8 cellular contexts compared by ENCODE assay signal in genomic region chr5:43514471-43514815, GRCh38. TPM values are rescaled to one million over a fixed set of nuclear protein-coding genes. Genes with fewer than 3 reads are reported as not detected.
A peak's percentile ranks its signal among the peaks of the same experiment; 100 is the strongest.
DNase-seq lines count a peak whose midpoint lies in the region; ATAC-seq and TF ChIP-seq lines count a peak whose summit lies in the region.

No MANE protein-coding gene starts in this region.

- peak overlapping the region; percentile 79 for H2AFZ ChIP-seq in HCT116 (ENCODE audit: low read depth, low read length, poor library complexity, severe bottlenecking)

- H3K9me3 ChIP-seq in HCT116 (ENCODE audit: control insufficient read depth in 1 of 2, insufficient read depth in 1 of 2, low read depth in 1 of 2, low read length in 2 of 2) (no peaks in the 10 kb centered on the region), MG63 (no peaks in the 10 kb centered on the region), adrenal gland (replicated peaks in 1 of 3) (no peaks in the 10 kb centered on the region)

- intact Hi-C loops in HCT116 (cut with micrococcal nuclease) (no loop called here), adrenal gland (cut with DNase I) (no loop called here)

- H3K27ac ChIP-seq in HCT116 (ENCODE audit: low read depth, low read length) (peak overlapping the region; percentile 70), adrenal gland (peak overlapping the region; percentile 30 to 76 (median 72))

- POLR2A ChIA-PET in HCT116 (lab: Charles Lee): interaction anchor here (1.0 to 1.1 kb wide), 4 partner anchors 9 to 30 kb away, joined by 3 to 10 read pairs (median 6); partner anchors contain the start of gene TMEM267

- no peaks in the 10 kb centered on the region for H3K36me3 ChIP-seq in HCT116 (ENCODE audit: control insufficient read depth in 1 of 2, insufficient read depth in 2 of 2, low read length in 2 of 2)
- no peaks in the 10 kb centered on the region for H3K36me3 ChIP-seq in MG63
- no peaks in the 10 kb centered on the region for H3K36me3 ChIP-seq in adrenal gland (replicated peaks in 1 of 2)

- BruUV-seq in HCT116 (replicated peaks; lab: Mats Ljungman, UMichigan): TSS peak; percentile 88

- 1 to 3% (median 1%) methylated on average over 6 of the region's 6 CpGs for WGBS in adrenal gland, 4 donors

- H3K4me2 ChIP-seq in HCT116 (ENCODE audit: low read length): peak overlapping the region; percentile 76

- H4K20me1 ChIP-seq in HCT116 (ENCODE audit: insufficient read depth): no peaks in the 10 kb centered on the region

- no peaks in the 10 kb centered on the region for H3K9me2 ChIP-seq in HCT116 (ENCODE audit: insufficient read depth)

- TF ChIP-seq POLR2A in HCT116 (IDR thresholded peaks at IDR 0.05; ENCODE audit: borderline replicate concordance, extremely low read depth, insufficient read depth, insufficient read length) (no peak), adrenal gland (IDR thresholded peaks at IDR 0.05) (no peak)

- peak; percentile 55 for ATAC-seq in HCT116

- H3K4me1 ChIP-seq in HCT116 (ENCODE audit: control insufficient read depth in 1 of 2, insufficient read depth in 2 of 2, low read length in 2 of 2): peaks cover 5 to 18% of the 10 kb centered on the region in 2 experiments; a peak in 2 of 4 replicates
- H3K4me1 ChIP-seq in adrenal gland (replicated peaks in 1 of 2): peaks cover 8 to 16% of the 10 kb centered on the region in 2 donors

- no peaks in the 10 kb centered on the region for H3K27me3 ChIP-seq in HCT116 (ENCODE audit: insufficient read depth, low read length)
- H3K27me3 ChIP-seq in MG63: no peaks in the 10 kb centered on the region
- no peaks in the 10 kb centered on the region for H3K27me3 ChIP-seq in adrenal gland

- peaks cover 16% of the 10 kb centered on the region for H3K79me2 ChIP-seq in HCT116 (ENCODE audit: insufficient read depth, low read length)

- TF ChIP-seq CTCF in HCT116 (IDR thresholded peaks at IDR 0.05 in 2 of 3, conservative IDR thresholded peaks at IDR 0.05 in 1 of 3; ENCODE audit: borderline replicate concordance in 1 of 3, insufficient read depth in 1 of 3, low read depth in 2 of 3, low read length in 2 of 3) (no peak), adrenal gland (IDR thresholded peaks at IDR 0.05) (no peak)

- CTCF ChIA-PET in HCT116 (lab: Charles Lee): interaction anchor here (1.2 kb wide), 1 partner anchor 30 kb away, joined by 5 read pairs; the partner anchor contains the start of gene TMEM267

- H3K4me3 ChIP-seq in HCT116 (replicated peaks in 1 of 2; ENCODE audit: low read depth in 1 of 2, low read length in 2 of 2) (peak overlapping the region; percentile 80 to 85), MG63 (peak overlapping the region; percentile 89), adrenal gland (peak overlapping the region; percentile 28 to 89 (median 50))

- RAD21 ChIA-PET in HCT116 (lab: Charles Lee; ENCODE audit: low non-redundant PET in 1 of 2, low total read pairs in 2 of 2, uncharacterized antibody in 2 of 2, unreplicated experiment in 2 of 2): no interaction called here

- peak overlapping the region; percentile 86 for H3K9ac ChIP-seq in HCT116 (ENCODE audit: low read length)

- TF ChIP-seq RAD21 in HCT116 (IDR thresholded peaks at IDR 0.05; ENCODE audit: low read depth): no peak

- DNase-seq in stimulated activated CD4-positive, alpha-beta T cell treated with anti-CD3 and anti-CD28 coated beads, Interleukin-12 subunit alpha, Interleukin-12 subunit beta, amount 100 ng/mL, for 4 hours: peak; percentile 29
- no peak for DNase-seq in stimulated activated CD4-positive, alpha-beta T cell treated with anti-CD3 and anti-CD28 coated beads, Interleukin-4, amount 100 ng/mL, for 1 hour
- DNase-seq in HCT116 (ENCODE audit: low read depth, low spot score) (no peak), MG63 (peak; percentile 51), adrenal gland (no peak), iPS-NIHi7 (ENCODE audit: extremely low spot score) (peak; percentile 19), C1 segment of cervical spinal cord (lab: John Stamatoyannopoulos, UW) (no peak)
- DNase-seq in stimulated activated CD8-positive, alpha-beta memory T cell treated with anti-CD3 and anti-CD28 coated beads, Interleukin-2, amount 100 ng/mL, for 48 hours (ENCODE audit: low read depth in 2 of 2): peak; percentile 6 to 23

TF ChIP-seq in HCT116, 20 proteins besides CTCF, POLR2A, EP300 and RAD21:
- TF ChIP-seq ZBTB33 (IDR thresholded peaks at IDR 0.05; ENCODE audit: extremely low read depth, insufficient replicate concordance, low read length) (no peak), EGR1 (IDR thresholded peaks at IDR 0.05; ENCODE audit: low read depth) (no peak), EZH2phosphoT487 (IDR thresholded peaks at IDR 0.05; ENCODE audit: borderline replicate concordance) (no peak), SP1 (IDR thresholded peaks at IDR 0.05; ENCODE audit: low read depth) (no peak), FOSL1 (IDR thresholded peaks at IDR 0.05; ENCODE audit: low read depth) (no peak), ZNF274 (IDR thresholded peaks at IDR 0.05; ENCODE audit: low read depth, low read length) (no peak), CBX3 (IDR thresholded peaks at IDR 0.05; ENCODE audit: low read depth) (no peak), CEBPB (IDR thresholded peaks at IDR 0.05; ENCODE audit: low read depth) (no peak)
TF ChIP-seq in HCT116: peak in this region for 0.

RNA-seq across cellular contexts. Expression of gene C5orf34, which starts 0.5 kb away (rescaled TPM):
- total RNA-seq in HCT116 (2021; ENCODE audit: unreplicated experiment) (4.8 TPM), adrenal gland (under 1 TPM in 7 of 8 donors, not detected in 1; 0.34 to 0.96 (median 0.65) TPM)
- polyA plus RNA-seq in HCT116 (2012): 2.6 and 3.6 TPM in 2 replicates
- total RNA-seq in MG63 (2014; rRNA removed; shearing (Covaris generic); ENCODE audit: low replicate concordance): 12.4 and 19.1 TPM in 2 replicates
- polyA plus RNA-seq in adrenal gland: 1 to 10 TPM in 2 of 3 donors, under 1 TPM in 1; 0.37 to 1.0 (median 1.0) TPM

RNA-seq across cellular contexts. Expression of gene TMEM267, which starts 30.8 kb away (rescaled TPM):
- total RNA-seq in HCT116 (2021; ENCODE audit: unreplicated experiment) (17.5 TPM), adrenal gland (10 to 100 TPM in 3 of 8 donors, 1 to 10 TPM in 5; 1.5 to 14.0 (median 7.1) TPM)
- 6.2 and 14.7 TPM in 2 replicates for polyA plus RNA-seq in HCT116 (2012)
- 7.8 and 8.9 TPM in 2 replicates for total RNA-seq in MG63 (2014; rRNA removed; shearing (Covaris generic); ENCODE audit: low replicate concordance)
- 10 to 100 TPM in 1 of 3 donors, 1 to 10 TPM in 2; 5.9 to 13.6 (median 7.3) TPM for polyA plus RNA-seq in adrenal gland

RNA-seq across cellular contexts. Expression of gene PAIP1, which starts 42.4 kb away (rescaled TPM):
- total RNA-seq in HCT116 (2021; ENCODE audit: unreplicated experiment) (83.8 TPM), adrenal gland (100 to 1,000 TPM in 1 of 8 donors, 10 to 100 TPM in 7; 74.3 to 262 (median 84.6) TPM)
- 31.1 and 53.1 TPM in 2 replicates for polyA plus RNA-seq in HCT116 (2012)
- 175 and 176 TPM in 2 replicates for total RNA-seq in MG63 (2014; rRNA removed; shearing (Covaris generic); ENCODE audit: low replicate concordance)
- polyA plus RNA-seq in adrenal gland: 100 to 1,000 TPM in 1 of 3 donors, 10 to 100 TPM in 2; 54.8 to 122 (median 66.2) TPM

Comparison
In these comparisons a context has a peak if more than half of its experiments do, and no peak if none do; other contexts are left out.
1. DNase-seq: peak in stimulated activated CD4-positive, alpha-beta T cell treated with anti-CD3 and anti-CD28 coated beads, Interleukin-12 subunit alpha, Interleukin-12 subunit beta, amount 100 ng/mL, for 4 hours (single experiment), MG63 (single experiment), iPS-NIHi7 (single experiment) and stimulated activated CD8-positive, alpha-beta memory T cell treated with anti-CD3 and anti-CD28 coated beads, Interleukin-2, amount 100 ng/mL, for 48 hours (2 of 2); none in stimulated activated CD4-positive, alpha-beta T cell treated with anti-CD3 and anti-CD28 coated beads, Interleukin-4, amount 100 ng/mL, for 1 hour (single experiment), HCT116 (single experiment), adrenal gland (0 of 7) and C1 segment of cervical spinal cord (0 of 14).
2. Peak in every context shown above with its lines, with median percentiles within 50 percentile points of each other: H3K4me3 ChIP-seq.